1 cellular context compared by ENCODE assay signal in the genomic region with DNA sequence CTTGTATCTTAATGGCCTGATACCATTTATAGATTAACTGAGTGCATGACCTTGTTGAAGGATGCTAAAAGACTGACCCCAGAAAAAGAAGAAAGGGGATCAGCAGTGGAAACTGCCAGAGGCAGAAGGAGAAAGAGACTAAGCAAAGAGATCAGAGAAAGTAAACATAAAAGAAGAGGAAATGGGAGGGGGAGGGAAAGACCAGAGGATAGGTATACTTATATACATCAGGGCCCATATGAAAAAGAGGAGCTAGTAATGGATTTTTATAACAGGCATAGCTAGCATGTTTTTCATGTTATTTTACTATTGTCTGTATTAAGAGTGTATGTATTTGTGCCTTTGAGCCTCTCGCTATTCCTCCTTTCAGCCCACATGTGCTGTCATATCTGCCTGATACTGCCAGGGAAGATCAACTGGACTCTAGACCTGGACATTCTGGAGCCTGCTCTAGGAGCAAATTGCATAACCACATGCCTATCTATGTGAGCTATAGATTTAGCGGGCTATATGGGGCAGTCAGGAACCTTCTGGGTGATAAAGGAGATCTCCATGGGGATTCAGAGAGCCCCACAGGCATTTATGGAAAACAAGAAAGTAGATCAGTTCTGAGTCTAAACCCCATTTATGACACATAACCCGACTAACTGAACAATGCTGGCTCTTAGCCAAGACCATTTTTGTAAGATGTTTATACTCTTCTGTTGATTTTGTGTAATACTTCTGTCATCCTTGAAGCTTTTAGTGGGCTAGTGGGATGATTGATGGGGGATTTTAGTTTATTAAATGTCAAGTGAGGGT.
TF ChIP-seq lines count a peak whose summit lies in the region.

No MANE protein-coding gene starts in this region.

TF ChIP-seq in endothelial cell of umbilical vein, 7 proteins besides CTCF, POLR2A, EP300 and RAD21:
- TF ChIP-seq GATA2 (IDR thresholded peaks at IDR 0.05; ENCODE audit: insufficient read depth, insufficient read length, low read depth, low read length), result no peak
- TF ChIP-seq MAX (IDR thresholded peaks at IDR 0.05; ENCODE audit: insufficient read depth, insufficient read length), result no peak
- no peak for TF ChIP-seq JUN (IDR thresholded peaks at IDR 0.05; ENCODE audit: borderline replicate concordance, insufficient read depth, insufficient read length, low read depth)
- no peak for TF ChIP-seq FOS (IDR thresholded peaks at IDR 0.05; ENCODE audit: borderline replicate concordance, insufficient read depth, low read length)
- no peak for TF ChIP-seq POLR2AphosphoS5 (IDR thresholded peaks at IDR 0.05; ENCODE audit: insufficient read depth, low read depth, low read length)
- no peak for TF ChIP-seq MYC (IDR thresholded peaks at IDR 0.05; ENCODE audit: low read depth, low read length)
- no peak for TF ChIP-seq EZH2 (IDR thresholded peaks at IDR 0.05; ENCODE audit: borderline replicate concordance, low read depth, low read length, severe bottlenecking)
